Comparison of ENCODE assay signal across 8 cellular contexts in genomic region chr1:50929376-50929958, GRCh38. TPM values are rescaled to one million over a fixed set of nuclear protein-coding genes. Genes with fewer than 3 reads are reported as not detected.
DNase-seq lines count a peak whose midpoint lies in the region; ATAC-seq, FAIRE-seq and TF ChIP-seq lines count a peak whose summit lies in the region.

No MANE protein-coding gene starts in this region.

- H3K36me3 ChIP-seq in NT2/D1 (ENCODE audit: insufficient read depth, insufficient read length, low read length), result no peaks in the 10 kb centered on the region
- no peaks in the 10 kb centered on the region for H3K36me3 ChIP-seq in parathyroid adenoma (ENCODE audit: control insufficient read depth, insufficient read depth, low read length)

- CTCF ChIA-PET in AG04450 (lab: Charles Lee), result interaction anchor here (0.6 to 6.0 kb wide), 46 partner anchors 9 to 367 kb away, joined by 3 to 126 read pairs (median 4); partner anchors contain the start of gene FAF1

- H2AFZ ChIP-seq in parathyroid adenoma, result no peak overlapping the region

- H3K4me1 ChIP-seq in NT2/D1 (ENCODE audit: insufficient read depth, insufficient read length) (no peaks in the 10 kb centered on the region), parathyroid adenoma (no peaks in the 10 kb centered on the region)

- H3K79me2 ChIP-seq in parathyroid adenoma, result peaks cover 5% of the 10 kb centered on the region

- H3K9me3 ChIP-seq in AG04450 (ENCODE audit: control insufficient read depth, insufficient read depth, low read length) (no peaks in the 10 kb centered on the region), NT2/D1 (ENCODE audit: insufficient read depth, low read length) (0 out of 2 replicates have a peak, but pooled peaks cover 6% of the 10 kb centered on the region), parathyroid adenoma (ENCODE audit: control insufficient read depth, low read length) (no peaks in the 10 kb centered on the region)

- FAIRE-seq in GM19239 (lab: Jason Lieb, UNC), result peak; percentile 4

- H3K4me2 ChIP-seq in parathyroid adenoma (ENCODE audit: low read length), result no peak overlapping the region

- no peak overlapping the region for H3K27ac ChIP-seq in AG04450 (ENCODE audit: low read depth, low read length)
- H3K27ac ChIP-seq in parathyroid adenoma, result no peak overlapping the region
- H3K27ac ChIP-seq in substantia nigra (ENCODE audit: low read depth, low read length, poor library complexity, severe bottlenecking), result no peak overlapping the region

- POLR2A ChIA-PET in AG04450 (lab: Yijun Ruan, JAX), result interaction anchor here (0.6 to 0.9 kb wide), 2 partner anchors 39 to 132 kb away, joined by 3 read pairs; no protein-coding TSS in a partner anchor

- DNase-seq in AG04450 (ENCODE audit: low read depth, low spot score) (peak; percentile 6), GM19239 (ENCODE audit: insufficient read length, low spot score) (no peak), NT2/D1 (ENCODE audit: low read depth, low spot score) (peak; percentile 5), epithelial cell of proximal tubule (ENCODE audit: low read depth) (peak; percentile 19), substantia nigra (lab: John Stamatoyannopoulos, UW) (no peak)

- H3K9ac ChIP-seq in NT2/D1 (ENCODE audit: insufficient read length, low read depth) (no peak overlapping the region), parathyroid adenoma (no peak overlapping the region)

- ATAC-seq in HG03280 (IDR thresholded peaks at IDR 0.05; ENCODE audit: unreplicated experiment) (no peak), GM18868 (IDR thresholded peaks at IDR 0.05; ENCODE audit: unreplicated experiment) (no peak)

- H3K4me3 ChIP-seq in AG04450 (ENCODE audit: low read depth, low read length) (no peak overlapping the region), NT2/D1 (ENCODE audit: insufficient read length, low read depth) (no peak overlapping the region), epithelial cell of proximal tubule (ENCODE audit: low read depth, low read length) (no peak overlapping the region), parathyroid adenoma (ENCODE audit: low read depth, low read length) (no peak overlapping the region)

- H3K27me3 ChIP-seq in AG04450 (ENCODE audit: control insufficient read depth, insufficient read depth, low read length) (no peaks in the 10 kb centered on the region), NT2/D1 (ENCODE audit: insufficient read depth, insufficient read length) (no peaks in the 10 kb centered on the region), parathyroid adenoma (ENCODE audit: control insufficient read depth, insufficient read depth, low read length) (no peaks in the 10 kb centered on the region)

- TF ChIP-seq CTCF in AG04450 (IDR thresholded peaks at IDR 0.05; ENCODE audit: low read depth, low read length), result peak; percentile 56
- TF ChIP-seq CTCF in epithelial cell of proximal tubule (conservative IDR thresholded peaks at IDR 0.05; ENCODE audit: low read depth, low read length), result peak; percentile 51
- TF ChIP-seq CTCF in parathyroid adenoma (IDR thresholded peaks at IDR 0.05), result peak; percentile 48

RNA-seq across cellular contexts. Expression of gene FAF1, which starts 30.6 kb away (rescaled TPM):
- polyA plus RNA-seq in AG04450 (2011; rRNA removed), result 37.9 and 40.2 TPM in 2 replicates
- 40.1 and 53.9 TPM in 2 replicates for polyA minus RNA-seq in AG04450 (2011; rRNA and poly(A)+ RNA removed)
- 52.2 and 54.1 TPM in 2 replicates for total RNA-seq in epithelial cell of proximal tubule

RNA-seq across cellular contexts. Expression of gene CDKN2C, which starts 40.6 kb away (rescaled TPM):
- polyA plus RNA-seq in AG04450 (2011; rRNA removed), result 9.5 and 12.5 TPM in 2 replicates
- 6.3 and 7.3 TPM in 2 replicates for polyA minus RNA-seq in AG04450 (2011; rRNA and poly(A)+ RNA removed)
- total RNA-seq in epithelial cell of proximal tubule, result 2.8 and 3.0 TPM in 2 replicates

Comparison
In these comparisons a context has a peak if more than half of its experiments do, and no peak if none do; other contexts are left out.
1. DNase-seq: peak in AG04450 (single experiment), NT2/D1 (single experiment) and epithelial cell of proximal tubule (single experiment); none in GM19239 (single experiment) and substantia nigra (0 of 49).
2. Peak in every context shown above with its lines, with median percentiles within 50 percentile points of each other: CTCF ChIP-seq.